1 cellular context compared by ENCODE assay signal in the genomic region with DNA sequence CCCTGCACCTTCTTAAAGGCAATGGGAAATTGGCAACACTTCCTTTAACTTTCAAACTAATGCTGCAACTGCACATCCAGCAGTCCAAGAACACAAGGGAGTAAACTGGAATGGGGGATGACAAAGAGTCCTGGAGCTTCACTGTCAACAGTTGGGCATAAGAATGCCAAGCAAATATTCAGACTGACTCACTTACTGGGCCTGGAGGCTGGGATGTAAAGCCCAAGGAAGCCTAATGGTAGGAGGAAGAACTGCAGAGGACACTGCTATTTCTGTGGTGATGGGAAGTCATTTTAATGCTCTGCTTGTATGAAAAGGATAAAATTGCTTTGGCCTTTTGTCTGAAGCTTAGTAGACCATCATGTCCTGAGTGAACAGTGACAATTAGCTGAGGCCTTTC.
TF ChIP-seq lines count a peak whose summit lies in the region.

No MANE protein-coding gene starts in this region.

TF ChIP-seq in SK-N-SH treated with all-trans-retinoic acid at 6 μM for 48 hours, 23 proteins besides CTCF, POLR2A, EP300 and RAD21 (continued from another document):
- TF ChIP-seq, protein P1, sequence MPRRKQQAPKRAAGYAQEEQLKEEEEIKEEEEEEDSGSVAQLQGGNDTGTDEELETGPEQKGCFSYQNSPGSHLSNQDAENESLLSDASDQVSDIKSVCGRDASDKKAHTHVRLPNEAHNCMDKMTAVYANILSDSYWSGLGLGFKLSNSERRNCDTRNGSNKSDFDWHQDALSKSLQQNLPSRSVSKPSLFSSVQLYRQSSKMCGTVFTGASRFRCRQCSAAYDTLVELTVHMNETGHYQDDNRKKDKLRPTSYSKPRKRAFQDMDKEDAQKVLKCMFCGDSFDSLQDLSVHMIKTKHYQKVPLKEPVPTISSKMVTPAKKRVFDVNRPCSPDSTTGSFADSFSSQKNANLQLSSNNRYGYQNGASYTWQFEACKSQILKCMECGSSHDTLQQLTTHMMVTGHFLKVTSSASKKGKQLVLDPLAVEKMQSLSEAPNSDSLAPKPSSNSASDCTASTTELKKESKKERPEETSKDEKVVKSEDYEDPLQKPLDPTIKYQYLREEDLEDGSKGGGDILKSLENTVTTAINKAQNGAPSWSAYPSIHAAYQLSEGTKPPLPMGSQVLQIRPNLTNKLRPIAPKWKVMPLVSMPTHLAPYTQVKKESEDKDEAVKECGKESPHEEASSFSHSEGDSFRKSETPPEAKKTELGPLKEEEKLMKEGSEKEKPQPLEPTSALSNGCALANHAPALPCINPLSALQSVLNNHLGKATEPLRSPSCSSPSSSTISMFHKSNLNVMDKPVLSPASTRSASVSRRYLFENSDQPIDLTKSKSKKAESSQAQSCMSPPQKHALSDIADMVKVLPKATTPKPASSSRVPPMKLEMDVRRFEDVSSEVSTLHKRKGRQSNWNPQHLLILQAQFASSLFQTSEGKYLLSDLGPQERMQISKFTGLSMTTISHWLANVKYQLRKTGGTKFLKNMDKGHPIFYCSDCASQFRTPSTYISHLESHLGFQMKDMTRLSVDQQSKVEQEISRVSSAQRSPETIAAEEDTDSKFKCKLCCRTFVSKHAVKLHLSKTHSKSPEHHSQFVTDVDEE (CRISPR knock-in tag; IDR thresholded peaks at IDR 0.05) = no peak
- TF ChIP-seq, protein P2, sequence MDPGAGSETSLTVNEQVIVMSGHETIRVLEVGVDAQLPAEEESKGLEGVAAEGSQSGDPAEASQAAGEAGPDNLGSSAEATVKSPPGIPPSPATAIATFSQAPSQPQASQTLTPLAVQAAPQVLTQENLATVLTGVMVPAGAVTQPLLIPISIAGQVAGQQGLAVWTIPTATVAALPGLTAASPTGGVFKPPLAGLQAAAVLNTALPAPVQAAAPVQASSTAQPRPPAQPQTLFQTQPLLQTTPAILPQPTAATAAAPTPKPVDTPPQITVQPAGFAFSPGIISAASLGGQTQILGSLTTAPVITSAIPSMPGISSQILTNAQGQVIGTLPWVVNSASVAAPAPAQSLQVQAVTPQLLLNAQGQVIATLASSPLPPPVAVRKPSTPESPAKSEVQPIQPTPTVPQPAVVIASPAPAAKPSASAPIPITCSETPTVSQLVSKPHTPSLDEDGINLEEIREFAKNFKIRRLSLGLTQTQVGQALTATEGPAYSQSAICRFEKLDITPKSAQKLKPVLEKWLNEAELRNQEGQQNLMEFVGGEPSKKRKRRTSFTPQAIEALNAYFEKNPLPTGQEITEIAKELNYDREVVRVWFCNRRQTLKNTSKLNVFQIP (CRISPR knock-in tag; IDR thresholded peaks at IDR 0.05; ENCODE audit: borderline replicate concordance, low read depth) = no peak
- no peak for TF ChIP-seq TCF4 (CRISPR knock-in tag; IDR thresholded peaks at IDR 0.05; ENCODE audit: borderline replicate concordance)
